15 cellular contexts compared by ENCODE assay signal in genomic region chr4:187393546-187394344, GRCh38.
"Had no signal": no experiment of that assay in that cellular context is flagged by ENCODE, and none has a peak within 500 bp of the region (broad histone marks: within the 10 kb centered on the region; RNA-seq: fewer than 3 reads in every experiment).

No MANE protein-coding gene starts in this region.

- H3K36me3 ChIP-seq: tibial nerve had no signal

- H3K9me3 ChIP-seq: body of pancreas, tibial nerve had no signal

- H3K27ac ChIP-seq: body of pancreas, coronary artery, tibial nerve had no signal

- H3K27me3 ChIP-seq: body of pancreas, tibial nerve had no signal

- H3K4me3 ChIP-seq: body of pancreas, coronary artery, tibial nerve had no signal

- DNase-seq: activated CD4-positive, alpha-beta memory T cell treated with anti-CD3 and anti-CD28 coated beads for 36 hours; activated CD4-positive, alpha-beta T cell treated with anti-CD3 and anti-CD28 coated beads for 36 hours; activated gamma-delta T cell treated with Interleukin-2 at 50 U/mL for 16 hours; activated T-cell treated with anti-CD3 and anti-CD28 coated beads for 4 hours; body of pancreas; central memory CD4-positive, alpha-beta T cell; effector CD4-positive, alpha-beta T cell; immature natural killer cell; left ventricle myocardium superior; occipital lobe; stimulated activated naive CD8-positive, alpha-beta T cell treated with anti-CD3 and anti-CD28 coated beads, Interleukin-15, Interleukin-2, amounts not matched to agents 100 U/mL and 50 U/mL, for 24 hours; substantia nigra; T-helper 2 cell had no signal

- H3K4me1 ChIP-seq: body of pancreas, tibial nerve had no signal
